Comparison of ENCODE assay signal across 8 cellular contexts in genomic region chr16:2429037-2429770, GRCh38. TPM values are rescaled to one million over a fixed set of nuclear protein-coding genes. Genes with fewer than 3 reads are reported as not detected.
DNase-seq lines count a peak whose midpoint lies in the region; ATAC-seq, FAIRE-seq and TF ChIP-seq lines count a peak whose summit lies in the region.

A gene with protein sequence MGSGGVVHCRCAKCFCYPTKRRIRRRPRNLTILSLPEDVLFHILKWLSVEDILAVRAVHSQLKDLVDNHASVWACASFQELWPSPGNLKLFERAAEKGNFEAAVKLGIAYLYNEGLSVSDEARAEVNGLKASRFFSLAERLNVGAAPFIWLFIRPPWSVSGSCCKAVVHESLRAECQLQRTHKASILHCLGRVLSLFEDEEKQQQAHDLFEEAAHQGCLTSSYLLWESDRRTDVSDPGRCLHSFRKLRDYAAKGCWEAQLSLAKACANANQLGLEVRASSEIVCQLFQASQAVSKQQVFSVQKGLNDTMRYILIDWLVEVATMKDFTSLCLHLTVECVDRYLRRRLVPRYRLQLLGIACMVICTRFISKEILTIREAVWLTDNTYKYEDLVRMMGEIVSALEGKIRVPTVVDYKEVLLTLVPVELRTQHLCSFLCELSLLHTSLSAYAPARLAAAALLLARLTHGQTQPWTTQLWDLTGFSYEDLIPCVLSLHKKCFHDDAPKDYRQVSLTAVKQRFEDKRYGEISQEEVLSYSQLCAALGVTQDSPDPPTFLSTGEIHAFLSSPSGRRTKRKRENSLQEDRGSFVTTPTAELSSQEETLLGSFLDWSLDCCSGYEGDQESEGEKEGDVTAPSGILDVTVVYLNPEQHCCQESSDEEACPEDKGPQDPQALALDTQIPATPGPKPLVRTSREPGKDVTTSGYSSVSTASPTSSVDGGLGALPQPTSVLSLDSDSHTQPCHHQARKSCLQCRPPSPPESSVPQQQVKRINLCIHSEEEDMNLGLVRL (plus strand): TSS chr16:2429447. CDS start chr16:2429482, 35 bp downstream.

- H3K27ac Mint-ChIP-seq in neural progenitor cell, result peak within 1 kb of the TSS; percentile 89

- H3K27ac ChIP-seq in MM.1S (ENCODE audit: low read length) (peak within 1 kb of the TSS; percentile 37; the same call in 1 of the 2 replicates), foreskin keratinocyte (peak within 1 kb of the TSS; percentile 70), neural progenitor cell (no peak within 1 kb of the TSS), stomach smooth muscle (ENCODE audit: low read length) (no peak within 1 kb of the TSS)

- H3K4me3 ChIP-seq in HAP-1 (peak within 1 kb of the TSS; percentile 89), MM.1S (ENCODE audit: low read length) (peak within 1 kb of the TSS; percentile 89), neural progenitor cell (peak within 1 kb of the TSS; percentile 95), stomach smooth muscle (ENCODE audit: low read length in 2 of 2) (peak within 1 kb of the TSS; percentile 75 to 88)

- H3K79me2 ChIP-seq in MM.1S (ENCODE audit: low read length) (peaks cover 40% of the 10 kb centered on the region), neural progenitor cell (ENCODE audit: low read depth) (peaks cover 42% of the 10 kb centered on the region)

- H3K4me1 Mint-ChIP-seq in neural progenitor cell, result peaks cover 35% of the 10 kb centered on the region

- peaks cover 15% of the 10 kb centered on the region for H3K27me3 Mint-ChIP-seq in neural progenitor cell (ENCODE audit: insufficient read depth, low read depth)

- in situ Hi-C loops in HAP-1 (cut with MboI; ENCODE audit: low sequenced_read_pairs), result no loop called here

- H3K9me3 Mint-ChIP-seq in neural progenitor cell, result no peaks in the 10 kb centered on the region

- H4K20me1 ChIP-seq in MM.1S (ENCODE audit: insufficient read depth, low read length) (no peaks in the 10 kb centered on the region), neural progenitor cell (ENCODE audit: low read depth) (peaks cover 33% of the 10 kb centered on the region)

- H3F3A ChIP-seq in MM.1S (ENCODE audit: insufficient read depth, low read length) (no peaks in the 10 kb centered on the region), neural progenitor cell (ENCODE audit: low read depth) (peaks cover 10% of the 10 kb centered on the region)

- H3K9me3 ChIP-seq in HAP-1, result no peaks in the 10 kb centered on the region
- no peaks in the 10 kb centered on the region for H3K9me3 ChIP-seq in MM.1S (replicated peaks; ENCODE audit: insufficient read depth, low read length)
- no peaks in the 10 kb centered on the region for H3K9me3 ChIP-seq in neural progenitor cell (ENCODE audit: low read depth)
- no peaks in the 10 kb centered on the region for H3K9me3 ChIP-seq in stomach smooth muscle (ENCODE audit: control insufficient read depth in 2 of 2, low read length in 2 of 2)

- DNase-seq in HAP-1 (ENCODE audit: low spot score in 2 of 2), result peak; percentile 95 to 99
- peak; percentile 96 for DNase-seq in MM.1S
- peak; percentile 82 for DNase-seq in SHP77 treated with DMSO at 0.1 percent for 48 hours (lab: John Stamatoyannopoulos, UW)
- peak; percentile 97 for DNase-seq in activated gamma-delta T cell treated with anti-CD3 and anti-CD28 coated beads, Interleukin-2, amount 50 U/mL, for 16 hours (ENCODE audit: low read depth)
- peak; percentile 71 to 86 for DNase-seq in foreskin keratinocyte
- DNase-seq in neural progenitor cell (ENCODE audit: low spot score), result peak; percentile 99

- peak; percentile 83 for ATAC-seq in foreskin keratinocyte

- H3K27me3 ChIP-seq in HAP-1 (ENCODE audit: low read depth) (no peaks in the 10 kb centered on the region), MM.1S (replicated peaks; ENCODE audit: insufficient read depth, low read length) (no peaks in the 10 kb centered on the region), foreskin keratinocyte (no peaks in the 10 kb centered on the region), neural progenitor cell (peaks cover 7% of the 10 kb centered on the region), stomach smooth muscle (ENCODE audit: control insufficient read depth in 1 of 2, insufficient read depth in 2 of 2, low read length in 2 of 2) (no peaks in the 10 kb centered on the region)

- no peaks in the 10 kb centered on the region for H3K9me2 ChIP-seq in MM.1S (replicated peaks; ENCODE audit: insufficient read depth, low read length)

- peak within 1 kb of the TSS; percentile 83 for H3K9ac ChIP-seq in MM.1S (ENCODE audit: low read length)
- H3K9ac ChIP-seq in neural progenitor cell, result peak within 1 kb of the TSS; percentile 80
- peak within 1 kb of the TSS; percentile 71 to 77 for H3K9ac ChIP-seq in stomach smooth muscle (ENCODE audit: low read length in 2 of 2)

- H3K4me3 Mint-ChIP-seq in neural progenitor cell, result peak within 1 kb of the TSS; percentile 94

- H3K4me2 ChIP-seq in MM.1S (ENCODE audit: low read depth, low read length), result peak within 1 kb of the TSS; percentile 98
- H3K4me2 ChIP-seq in neural progenitor cell, result peak within 1 kb of the TSS; percentile 98

- peak within 1 kb of the TSS; percentile 98 for H2AFZ ChIP-seq in MM.1S (ENCODE audit: low read length)
- peak within 1 kb of the TSS; percentile 72 for H2AFZ ChIP-seq in neural progenitor cell (replicated peaks)

- H3K4me1 ChIP-seq in HAP-1 (peaks cover 17% of the 10 kb centered on the region), MM.1S (ENCODE audit: low read length) (peaks cover 10% of the 10 kb centered on the region), foreskin keratinocyte (peaks cover 6% of the 10 kb centered on the region), neural progenitor cell (peaks cover 15% of the 10 kb centered on the region), stomach smooth muscle (ENCODE audit: control insufficient read depth, insufficient read depth, low read length) (peaks cover 14% of the 10 kb centered on the region)

- peaks cover 10% of the 10 kb centered on the region for H3K36me3 Mint-ChIP-seq in neural progenitor cell

- FAIRE-seq in G401.6 (lab: Jason Lieb, UNC), result peak; percentile 79

- TF ChIP-seq CTCF in MM.1S (IDR thresholded peaks at IDR 0.05; ENCODE audit: low read length), result no peak
- peak; percentile 9 for TF ChIP-seq CTCF in foreskin keratinocyte (conservative IDR thresholded peaks at IDR 0.05)
- TF ChIP-seq CTCF in neural progenitor cell (IDR thresholded peaks at IDR 0.05), result peak; percentile 4

- peaks cover 44% of the 10 kb centered on the region for H3K36me3 ChIP-seq in HAP-1 (replicated peaks)
- H3K36me3 ChIP-seq in MM.1S (replicated peaks; ENCODE audit: insufficient read depth, low read length), result peaks cover 5% of the 10 kb centered on the region; the same call in 1 of the 2 replicates
- H3K36me3 ChIP-seq in neural progenitor cell, result peaks cover 5% of the 10 kb centered on the region
- peaks cover 0 to 2% of the 10 kb centered on the region in 2 donors for H3K36me3 ChIP-seq in stomach smooth muscle (ENCODE audit: control insufficient read depth in 2 of 2, insufficient read depth in 2 of 2, low read length in 2 of 2)

RNA-seq across cellular contexts. Expression of the gene that starts here (rescaled TPM):
- total RNA-seq in foreskin keratinocyte (29.1 and 35.7 TPM in 2 replicates), neural progenitor cell (ENCODE audit: low replicate concordance) (41.6 and 67.3 TPM in 2 replicates)
- polyA plus RNA-seq in foreskin keratinocyte, result 11.5 and 15.6 TPM in 2 replicates

Comparison
In these comparisons a context has a peak if more than half of its experiments do, and no peak if none do; other contexts are left out.
1. H3K27ac ChIP-seq: peak in MM.1S (single experiment) and foreskin keratinocyte (single experiment); none in neural progenitor cell (single experiment) and stomach smooth muscle (single experiment).
2. Peak in every context shown above with its lines, with median percentiles within 50 percentile points of each other: DNase-seq, H3K4me3 ChIP-seq and H3K9ac ChIP-seq.